In the genomic region with DNA sequence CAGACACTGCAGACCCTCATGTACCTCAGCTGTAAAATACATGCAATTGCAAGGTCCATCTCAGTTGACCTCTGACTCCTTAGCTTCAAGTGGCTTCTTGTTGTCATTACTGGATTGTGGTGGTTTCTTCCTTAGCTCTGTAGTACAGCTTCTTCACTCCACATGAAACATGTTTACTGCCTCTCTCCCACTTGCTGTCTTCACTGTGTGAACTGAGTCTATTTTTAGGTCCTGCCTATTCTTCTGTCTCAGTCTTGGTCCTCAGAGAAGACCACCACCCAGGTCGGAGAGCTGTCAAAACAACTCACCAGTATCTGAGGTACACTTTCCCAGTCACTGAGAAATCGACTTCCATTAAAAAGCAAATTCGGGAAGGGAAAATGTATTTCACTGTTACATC, we compare ENCODE assay signal across 21 cellular contexts. TPM values are rescaled to one million over a fixed set of nuclear protein-coding genes. Genes with fewer than 3 reads are reported as not detected.
"Had no signal": no experiment of that assay in that cellular context is flagged by ENCODE, and none has a peak within 500 bp of the region (broad histone marks: within the 10 kb centered on the region; RNA-seq: fewer than 3 reads in every experiment).

No MANE protein-coding gene starts in this region.

- H3K9me3 Mint-ChIP-seq: stimulated activated effector memory CD8-positive, alpha-beta T cell treated with anti-CD3 and anti-CD28 coated beads, Interleukin-12 subunit alpha, Interleukin-12 subunit beta, amount 100 ng/mL, for 72 hours; stimulated activated naive CD8-positive, alpha-beta T cell treated with anti-CD3 and anti-CD28 coated beads, Interleukin-15, Interleukin-2, amounts not matched to agents 100 ng/mL and 50 ng/mL, for 24 hours had no signal

- H3K27me3 Mint-ChIP-seq: stimulated activated naive CD8-positive, alpha-beta T cell treated with anti-CD3 and anti-CD28 coated beads, Interleukin-15, Interleukin-2, amounts not matched to agents 100 ng/mL and 50 ng/mL, for 24 hours had no signal

- H3K27me3 ChIP-seq: pancreas, spleen, tibial nerve, uterus had no signal

- ATAC-seq: mucosa of descending colon; naive thymus-derived CD8-positive, alpha-beta T cell; pancreas; right cardiac atrium; sciatic nerve; stimulated activated effector memory CD8-positive, alpha-beta T cell treated with anti-CD3 and anti-CD28 coated beads, Interleukin-12 subunit alpha, Interleukin-12 subunit beta, amount 100 ng/mL, for 72 hours had no signal

- H3K27ac Mint-ChIP-seq: naive thymus-derived CD8-positive, alpha-beta T cell; stimulated activated effector memory CD8-positive, alpha-beta T cell treated with anti-CD3 and anti-CD28 coated beads, Interleukin-12 subunit alpha, Interleukin-12 subunit beta, amount 100 ng/mL, for 72 hours; stimulated activated naive CD8-positive, alpha-beta T cell treated with anti-CD3 and anti-CD28 coated beads, Interleukin-15, Interleukin-2, amounts not matched to agents 100 ng/mL and 50 ng/mL, for 24 hours; type B pancreatic cell had no signal

- H3K27ac ChIP-seq: left ventricle myocardium inferior, pancreas, prostate gland, spleen, uterus had no signal

- H3K4me3 ChIP-seq: left ventricle myocardium inferior, lung, mucosa of descending colon, pancreas, prostate gland, spleen, tibial nerve, uterus had no signal

- H3K36me3 Mint-ChIP-seq: naive thymus-derived CD8-positive, alpha-beta T cell; stimulated activated effector memory CD8-positive, alpha-beta T cell treated with anti-CD3 and anti-CD28 coated beads, Interleukin-12 subunit alpha, Interleukin-12 subunit beta, amount 100 ng/mL, for 72 hours had no signal

- H3K4me1 Mint-ChIP-seq: naive thymus-derived CD8-positive, alpha-beta T cell; stimulated activated effector memory CD8-positive, alpha-beta T cell treated with anti-CD3 and anti-CD28 coated beads, Interleukin-12 subunit alpha, Interleukin-12 subunit beta, amount 100 ng/mL, for 72 hours had no signal

- H3K9me3 ChIP-seq: mucosa of descending colon, pancreas, prostate gland, uterus had no signal

- H3K4me3 Mint-ChIP-seq: naive thymus-derived CD8-positive, alpha-beta T cell; stimulated activated effector memory CD8-positive, alpha-beta T cell treated with anti-CD3 and anti-CD28 coated beads, Interleukin-12 subunit alpha, Interleukin-12 subunit beta, amount 100 ng/mL, for 72 hours; stimulated activated naive CD8-positive, alpha-beta T cell treated with anti-CD3 and anti-CD28 coated beads, Interleukin-15, Interleukin-2, amounts not matched to agents 100 ng/mL and 50 ng/mL, for 24 hours; type B pancreatic cell had no signal

- H3K4me1 ChIP-seq: pancreas, prostate gland, spleen, uterus had no signal

- DNase-seq: islet precursor cell; left ventricle myocardium inferior; midbrain; mucosa of descending colon; naive thymus-derived CD8-positive, alpha-beta T cell; pancreas; posterior cingulate gyrus; retina; right cardiac atrium; small intestine; spleen; stimulated activated CD4-positive, alpha-beta T cell treated with anti-CD3 and anti-CD28 coated beads, Interleukin-4, amount 100 ng/mL, for 24 hours; stimulated activated naive CD4-positive, alpha-beta T cell; uterus had no signal

- H3K36me3 ChIP-seq: left ventricle myocardium inferior, pancreas, prostate gland, spleen, tibial nerve, uterus had no signal

RNA-seq across cellular contexts. Expression of a gene that starts 50.2 kb away (rescaled TPM):
- total RNA-seq: naive thymus-derived CD8-positive, alpha-beta T cell had no signal
- polyA plus RNA-seq: naive thymus-derived CD8-positive, alpha-beta T cell had no signal
